In the genomic region with DNA sequence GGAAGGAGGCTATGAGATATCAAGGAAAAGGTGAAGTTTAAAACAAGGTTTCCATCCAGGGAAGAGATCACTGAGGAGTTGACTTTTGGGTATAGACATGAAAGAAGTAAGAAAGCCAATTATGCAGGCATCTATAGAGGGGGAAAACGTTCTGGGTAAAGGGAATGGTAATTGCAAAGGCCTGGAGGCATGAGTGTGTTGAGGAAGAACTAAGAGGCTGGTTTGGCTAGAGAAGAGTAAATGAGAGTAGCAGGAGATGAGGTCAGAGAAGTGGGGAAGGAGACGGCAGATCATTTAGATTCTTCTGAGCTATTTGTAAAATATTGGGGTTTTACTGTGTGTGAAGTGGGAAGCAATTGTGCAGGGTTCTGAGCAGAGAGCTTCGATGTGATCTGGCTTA, we compare ENCODE assay signal across 22 cellular contexts. TPM values are rescaled to one million over a fixed set of nuclear protein-coding genes. Genes with fewer than 3 reads are reported as not detected.
"Had no signal": no experiment of that assay in that cellular context is flagged by ENCODE, and none has a peak within 500 bp of the region (broad histone marks: within the 10 kb centered on the region; RNA-seq: fewer than 3 reads in every experiment).

No MANE protein-coding gene starts in this region.

- H3K27ac ChIP-seq: breast epithelium, epithelial cell of prostate, skin epidermis, testis had no signal

- H3K36me3 ChIP-seq: ascending aorta, breast epithelium, SJCRH30 had no signal

- H3K4me3 Mint-ChIP-seq: activated T-cell treated with anti-CD3 and anti-CD28 coated beads, Interleukin-2, amount 50 U/mL, for 4 hours; naive thymus-derived CD4-positive, alpha-beta T cell; T-helper 2 cell treated with Interferon-gamma antibody and Interleukin-4, amounts not matched to agents 5 μg/mL and 100 μg/mL, for 36 hours had no signal

- H3K9me3 Mint-ChIP-seq: activated T-cell treated with anti-CD3 and anti-CD28 coated beads, Interleukin-2, amount 50 U/mL, for 4 hours; T-helper 2 cell treated with Interferon-gamma antibody and Interleukin-4, amounts not matched to agents 5 μg/mL and 100 μg/mL, for 36 hours had no signal

- H3K4me3 ChIP-seq: ascending aorta, breast epithelium, heart right ventricle, SJCRH30, skin epidermis, testis had no signal

- H3K9me3 ChIP-seq: ascending aorta, breast epithelium, heart right ventricle, SJCRH30, testis had no signal

- H3K4me1 ChIP-seq: breast epithelium had no signal

- H3K27me3 ChIP-seq: ascending aorta, breast epithelium, heart right ventricle, SJCRH30, testis had no signal

- ATAC-seq: activated T-cell treated with anti-CD3 and anti-CD28 coated beads, Interleukin-2, amount 50 U/mL, for 4 hours; heart right ventricle; left colon; naive thymus-derived CD4-positive, alpha-beta T cell; stimulated activated naive CD8-positive, alpha-beta T cell treated with anti-CD3 and anti-CD28 coated beads, Interleukin-15, Interleukin-2, amounts not matched to agents 100 U/mL and 50 U/mL, for 24 hours had no signal

- H3K27ac Mint-ChIP-seq: naive thymus-derived CD4-positive, alpha-beta T cell; T-helper 2 cell treated with Interferon-gamma antibody and Interleukin-4, amounts not matched to agents 5 μg/mL and 100 μg/mL, for 36 hours had no signal

- DNase-seq: activated gamma-delta T cell treated with Interleukin-2 at 50 U/mL for 16 hours; activated T-cell treated with anti-CD3 and anti-CD28 coated beads, Interleukin-2, amount 50 U/mL, for 4 hours; dermis blood vessel endothelial cell; foreskin melanocyte; heart right ventricle; left colon; naive thymus-derived CD4-positive, alpha-beta T cell; posterior cingulate gyrus; SJCRH30; stimulated activated CD4-positive, alpha-beta T cell treated with anti-CD3 and anti-CD28 coated beads, Interleukin-4, amount 100 ng/mL, for 24 hours; stimulated activated naive CD8-positive, alpha-beta T cell treated with anti-CD3 and anti-CD28 coated beads, Interleukin-15, Interleukin-2, amounts not matched to agents 100 U/mL and 50 U/mL, for 24 hours; testis had no signal

- H3K27me3 Mint-ChIP-seq: naive thymus-derived CD4-positive, alpha-beta T cell had no signal

RNA-seq across cellular contexts. Expression of a gene that starts 48.0 kb away (rescaled TPM):
- total RNA-seq: activated T-cell treated with anti-CD3 and anti-CD28 coated beads, Interleukin-2, amount 50 U/mL, for 4 hours; ascending aorta; breast epithelium; cerebellum; dermis blood vessel endothelial cell; fibroblast of lung; heart right ventricle; left colon; lung microvascular endothelial cell; mononuclear cell; naive thymus-derived CD4-positive, alpha-beta T cell; SJCRH30; urinary bladder had no signal
